ENCODE assay signal across 14 cellular contexts in genomic region chr5:154260860-154261235, GRCh38.
DNase-seq lines count a peak whose midpoint lies in the region; ATAC-seq and TF ChIP-seq lines count a peak whose summit lies in the region.
"Had no signal": no experiment of that assay in that cellular context is flagged by ENCODE, and none has a peak within 500 bp of the region (broad histone marks: within the 10 kb centered on the region; RNA-seq: fewer than 3 reads in every experiment).

No MANE protein-coding gene starts in this region.

- peaks cover 21% of the 10 kb centered on the region for H3K36me3 Mint-ChIP-seq in HFFc6 (ENCODE audit: low read depth)
- peaks cover 4% of the 10 kb centered on the region for H3K36me3 Mint-ChIP-seq in nephron (ENCODE audit: low read depth)
- H3K36me3 Mint-ChIP-seq in stimulated activated memory B cell treated with anti-CD40 and anti-IgM and Interleukin-4, amounts not matched to agents 10 μg/mL and 1 μg/mL and 100 μg/mL, for 72 hours = peaks cover 17% of the 10 kb centered on the region

- in situ Hi-C loops in gastrocnemius medialis (cut with MboI; ENCODE audit: low sequenced_read_pairs in 4 of 4) = no loop called here

- H3K27me3 Mint-ChIP-seq in HFFc6 (ENCODE audit: insufficient read depth) (no peaks in the 10 kb centered on the region), nephron (ENCODE audit: low read depth) (peaks cover 15% of the 10 kb centered on the region)
- H3K27me3 Mint-ChIP-seq in stimulated activated memory B cell treated with anti-CD40 and anti-IgM and Interleukin-4, amounts not matched to agents 10 μg/mL and 1 μg/mL and 100 μg/mL, for 72 hours = no peaks in the 10 kb centered on the region
- H3K27me3 Mint-ChIP-seq: CD4-positive, alpha-beta memory T cell had no signal

- H3K79me1 ChIP-seq in trophoblast cell (ENCODE audit: low read length) = peaks cover 7% of the 10 kb centered on the region

- no peak overlapping the region for H2BK5ac ChIP-seq in trophoblast cell (ENCODE audit: low read depth, low read length, poor library complexity)

- H3K27ac ChIP-seq in SK-N-MC = peak overlapping the region; percentile 58; the same call in 1 of the 2 replicates
- H3K27ac ChIP-seq in trophoblast cell (ENCODE audit: low read depth, low read length) = peak overlapping the region; percentile 46
- no peak overlapping the region for H3K27ac ChIP-seq in gastrocnemius medialis
- H3K27ac ChIP-seq: C4-2B had no signal

- intact Hi-C loops in gastrocnemius medialis (cut with DNase I; ENCODE audit: low total_unique reads) = no loop called here

- H3K4me3 Mint-ChIP-seq in HFFc6 = no peak overlapping the region
- H3K4me3 Mint-ChIP-seq in nephron = no peak overlapping the region
- H3K4me3 Mint-ChIP-seq in stimulated activated memory B cell treated with anti-CD40 and anti-IgM and Interleukin-4, amounts not matched to agents 10 μg/mL and 1 μg/mL and 100 μg/mL, for 72 hours = no peak overlapping the region
- H3K4me3 Mint-ChIP-seq: CD4-positive, alpha-beta memory T cell had no signal

- H3K9me3 ChIP-seq in SK-N-MC (ENCODE audit: low read depth, low read length) = no peaks in the 10 kb centered on the region
- H3K9me3 ChIP-seq in trophoblast cell (ENCODE audit: insufficient read depth, low read depth, low read length) = no peaks in the 10 kb centered on the region
- no peaks in the 10 kb centered on the region for H3K9me3 ChIP-seq in gastrocnemius medialis
- H3K9me3 ChIP-seq: BE2C, HAP-1 had no signal

- H3K79me2 ChIP-seq in trophoblast cell (ENCODE audit: control insufficient read depth, insufficient read depth, low read length, poor library complexity) = no peaks in the 10 kb centered on the region

- H4K12ac ChIP-seq in trophoblast cell (ENCODE audit: low read depth, low read length) = no peak overlapping the region

- no peak for ATAC-seq in stimulated activated memory B cell treated with anti-CD40 and anti-IgM and Interleukin-4, amounts not matched to agents 10 μg/mL and 1 μg/mL and 100 μg/mL, for 72 hours
- ATAC-seq in gastrocnemius medialis = no peak
- ATAC-seq: GM12878, HepG2 had no signal

- no peak overlapping the region for H2BK12ac ChIP-seq in trophoblast cell (ENCODE audit: low read length)

- DNase-seq in HFFc6 = no peak
- no peak for DNase-seq in SK-N-MC (ENCODE audit: low read depth, low spot score)
- DNase-seq in trophoblast cell = no peak
- DNase-seq in effector CD8-positive, alpha-beta T cell (lab: John Stamatoyannopoulos, UW) = no peak
- no peak for DNase-seq in gastrocnemius medialis
- DNase-seq: BE2C; CD4-positive, alpha-beta memory T cell; DMS79 had no signal

- no peak overlapping the region for H4K8ac ChIP-seq in trophoblast cell (ENCODE audit: low read depth, low read length)

- TF ChIP-seq POLR2A in gastrocnemius medialis (IDR thresholded peaks at IDR 0.05) = no peak

- H3K27me3 ChIP-seq in trophoblast cell (ENCODE audit: insufficient read depth, low read length) (no peaks in the 10 kb centered on the region), gastrocnemius medialis (no peaks in the 10 kb centered on the region)

- peaks cover 41% of the 10 kb centered on the region for H3K4me1 Mint-ChIP-seq in HFFc6 (ENCODE audit: low read depth)
- H3K4me1 Mint-ChIP-seq in nephron = peaks cover 48% of the 10 kb centered on the region
- peaks cover 15% of the 10 kb centered on the region for H3K4me1 Mint-ChIP-seq in stimulated activated memory B cell treated with anti-CD40 and anti-IgM and Interleukin-4, amounts not matched to agents 10 μg/mL and 1 μg/mL and 100 μg/mL, for 72 hours

- H3K4me3 ChIP-seq in SK-N-MC (peak overlapping the region; percentile 40), trophoblast cell (ENCODE audit: low read depth, low read length) (no peak overlapping the region), gastrocnemius medialis (no peak overlapping the region)
- H3K4me3 ChIP-seq: GM12878, HAP-1 had no signal

- no peaks in the 10 kb centered on the region for H3K9me3 Mint-ChIP-seq in HFFc6
- H3K9me3 Mint-ChIP-seq in nephron = no peaks in the 10 kb centered on the region
- H3K9me3 Mint-ChIP-seq in stimulated activated memory B cell treated with anti-CD40 and anti-IgM and Interleukin-4, amounts not matched to agents 10 μg/mL and 1 μg/mL and 100 μg/mL, for 72 hours = no peaks in the 10 kb centered on the region
- H3K9me3 Mint-ChIP-seq: CD4-positive, alpha-beta memory T cell had no signal

- no peak overlapping the region for H3K9ac ChIP-seq in SK-N-MC (ENCODE audit: insufficient read length)
- no peak overlapping the region for H3K9ac ChIP-seq in trophoblast cell (ENCODE audit: low read length)

- no CpG with 5 or more reads among the region's 3 CpGs for WGBS in trophoblast cell (ENCODE audit: extremely low coverage, insufficient coverage, insufficient read length)

- 0 out of 2 replicates have a peak overlapping the region, but pooled peaks have one; percentile 59 for H3K27ac Mint-ChIP-seq in HFFc6
- H3K27ac Mint-ChIP-seq in nephron = peak overlapping the region; percentile 78 to 83 (median 78)
- H3K27ac Mint-ChIP-seq in stimulated activated memory B cell treated with anti-CD40 and anti-IgM and Interleukin-4, amounts not matched to agents 10 μg/mL and 1 μg/mL and 100 μg/mL, for 72 hours = no peak overlapping the region
- H3K27ac Mint-ChIP-seq: CD4-positive, alpha-beta memory T cell had no signal

- H3K4me2 ChIP-seq in trophoblast cell (ENCODE audit: low read length) = no peak overlapping the region

- H3K14ac ChIP-seq in trophoblast cell (ENCODE audit: low read length) = no peak overlapping the region

- no peak overlapping the region for H3K23ac ChIP-seq in trophoblast cell (ENCODE audit: low read length)

- H2BK120ac ChIP-seq in trophoblast cell (ENCODE audit: insufficient read depth, low read length, poor library complexity) = no peak overlapping the region

- H3K4me1 ChIP-seq in trophoblast cell (ENCODE audit: control insufficient read depth in 1 of 2, insufficient read depth in 2 of 2, low read length in 2 of 2) (peaks cover 9 to 21% of the 10 kb centered on the region in 2 experiments), gastrocnemius medialis (no peaks in the 10 kb centered on the region)
- H3K4me1 ChIP-seq: BE2C had no signal

- no peak overlapping the region for H3K4ac ChIP-seq in trophoblast cell (ENCODE audit: low read depth, low read length)

- H2AK5ac ChIP-seq in trophoblast cell (ENCODE audit: low read length) = no peak overlapping the region

- TF ChIP-seq CTCF in HFFc6 (IDR thresholded peaks at IDR 0.05) (no peak), nephron (IDR thresholded peaks at IDR 0.05; ENCODE audit: unreplicated experiment in 3 of 3) (no peak), gastrocnemius medialis (IDR thresholded peaks at IDR 0.05 in 4 of 5, conservative IDR thresholded peaks at IDR 0.05 in 1 of 5) (no peak)

- no peaks in the 10 kb centered on the region for H3K36me3 ChIP-seq in SK-N-MC (ENCODE audit: insufficient read depth, low read length)
- no peaks in the 10 kb centered on the region for H3K36me3 ChIP-seq in trophoblast cell (ENCODE audit: control insufficient read depth in 1 of 2, insufficient read depth in 2 of 2, low read length in 2 of 2)
- no peaks in the 10 kb centered on the region for H3K36me3 ChIP-seq in gastrocnemius medialis
- H3K36me3 ChIP-seq: BE2C, HAP-1 had no signal

- H4K91ac ChIP-seq in trophoblast cell (ENCODE audit: low read depth, low read length) = no peak overlapping the region

- H2AFZ ChIP-seq in trophoblast cell (ENCODE audit: insufficient read depth, low read length, poor library complexity) = no peak overlapping the region

- no peak overlapping the region for H3K18ac ChIP-seq in trophoblast cell (ENCODE audit: low read length)

Comparison
In these comparisons a context has a peak if more than half of its experiments do, and no peak if none do; other contexts are left out.
1. H3K27ac ChIP-seq: peak in SK-N-MC (single experiment) and trophoblast cell (single experiment); none in gastrocnemius medialis (0 of 4).